ENCODE assay signal across 1 cellular context in genomic region chr2:156400704-156401678, GRCh38.
A peak's percentile ranks its signal among the peaks of the same experiment; 100 is the strongest.
TF ChIP-seq lines count a peak whose summit lies in the region.

No MANE protein-coding gene starts in this region.

TF ChIP-seq in K562, 482 proteins besides CTCF, POLR2A, EP300 and RAD21 (continued from another document and continues in another):
- no peak for TF ChIP-seq ZMIZ1 (IDR thresholded peaks at IDR 0.05; ENCODE audit: low read depth in 2 of 2, low read length in 2 of 2)
- no peak for TF ChIP-seq PBX2 (CRISPR knock-in tag; IDR thresholded peaks at IDR 0.05; ENCODE audit: low read depth)
- peak; percentile 90 for TF ChIP-seq PBX2 (tag; conservative IDR thresholded peaks at IDR 0.05; ENCODE audit: low read depth)
- peak; percentile 3; the same call in 1 of the 2 replicates for TF ChIP-seq TARDBP (IDR thresholded peaks at IDR 0.05)
- TF ChIP-seq ZNF408 (CRISPR knock-in tag; IDR thresholded peaks at IDR 0.05; ENCODE audit: low read depth) = no peak
- no peak; the same call in 1 of the 2 replicates for TF ChIP-seq ZNF584 (CRISPR knock-in tag; IDR thresholded peaks at IDR 0.05; ENCODE audit: low read depth)
- no peak for TF ChIP-seq HNRNPLL (IDR thresholded peaks at IDR 0.05; ENCODE audit: low read depth, low read length, poor library complexity, severe bottlenecking)
- 0 out of 2 replicates have a peak, but pooled peaks have one; percentile 37 for TF ChIP-seq GABPB1 (CRISPR knock-in tag; IDR thresholded peaks at IDR 0.05)
- no peak for TF ChIP-seq SETDB1 (IDR thresholded peaks at IDR 0.05; ENCODE audit: low read length)
- peak; percentile 22 for TF ChIP-seq ZNF239 (CRISPR knock-in tag; IDR thresholded peaks at IDR 0.05)
- TF ChIP-seq NR4A1 (CRISPR knock-in tag; IDR thresholded peaks at IDR 0.05) = 0 out of 2 replicates have a peak, but pooled peaks have one; percentile 71
- no peak for TF ChIP-seq NR4A1 (tag; IDR thresholded peaks at IDR 0.05)
- peak; percentile 91 for TF ChIP-seq IRF9 (tag; IDR thresholded peaks at IDR 0.05)
- TF ChIP-seq SMAD1 (IDR thresholded peaks at IDR 0.05; ENCODE audit: low read depth, low read length, partially characterized antibody) = no peak
- TF ChIP-seq HIVEP1 (CRISPR knock-in tag; IDR thresholded peaks at IDR 0.05) = no peak
- no peak for TF ChIP-seq PCBP1 (IDR thresholded peaks at IDR 0.05; ENCODE audit: low read depth, low read length, poor library complexity, severe bottlenecking)
- peak; percentile 74 for TF ChIP-seq ZNF407 (IDR thresholded peaks at IDR 0.05; ENCODE audit: low read depth)
- TF ChIP-seq NEUROD1 (IDR thresholded peaks at IDR 0.05; ENCODE audit: borderline replicate concordance, low read depth, low read length, partially characterized antibody) = no peak
- TF ChIP-seq NCOA4 (IDR thresholded peaks at IDR 0.05; ENCODE audit: partially characterized antibody) = no peak
- TF ChIP-seq GTF2B (IDR thresholded peaks at IDR 0.05; ENCODE audit: extremely low read depth, insufficient read length) = no peak
- peak; percentile 56; the same call in 1 of the 2 replicates for TF ChIP-seq ZNF76 (CRISPR knock-in tag; IDR thresholded peaks at IDR 0.05; ENCODE audit: borderline replicate concordance)
- no peak for TF ChIP-seq ZNF518B (CRISPR knock-in tag; IDR thresholded peaks at IDR 0.05)
- TF ChIP-seq SRSF3 (IDR thresholded peaks at IDR 0.05; ENCODE audit: insufficient read depth, low read length) = no peak
- no peak for TF ChIP-seq RFX7 (CRISPR knock-in tag; IDR thresholded peaks at IDR 0.05)
- no peak for TF ChIP-seq ZEB2 (IDR thresholded peaks at IDR 0.05)
- TF ChIP-seq CTCFL (IDR thresholded peaks at IDR 0.05; ENCODE audit: borderline replicate concordance, insufficient read depth, low read depth, low read length, poor library complexity, severe bottlenecking) = no peak
- 0 out of 2 replicates have a peak, but pooled peaks have one; percentile 28 for TF ChIP-seq SMARCA4 (IDR thresholded peaks at IDR 0.05)
- peak; percentile 56 for TF ChIP-seq SMARCB1 (IDR thresholded peaks at IDR 0.05; ENCODE audit: insufficient read length, low read depth)
- TF ChIP-seq NKRF (IDR thresholded peaks at IDR 0.05; ENCODE audit: borderline replicate concordance) = no peak
- TF ChIP-seq ETV1 (tag; conservative IDR thresholded peaks at IDR 0.05; ENCODE audit: low read depth) = peak; percentile 45; the same call in 1 of the 2 replicates
- no peak for TF ChIP-seq SRSF9 (IDR thresholded peaks at IDR 0.05; ENCODE audit: borderline replicate concordance, low read depth, low read length)
